In genomic region chr17:30093463-30094147, GRCh38 we compare ENCODE assay signal across 8 cellular contexts. TPM values are rescaled to one million over a fixed set of nuclear protein-coding genes. Genes with fewer than 3 reads are reported as not detected.
A peak's percentile ranks its signal among the peaks of the same experiment; 100 is the strongest.
DNase-seq lines count a peak whose midpoint lies in the region; ATAC-seq and TF ChIP-seq lines count a peak whose summit lies in the region.

No MANE protein-coding gene starts in this region.

- peak; percentile 68 for ATAC-seq in activated B cell treated with CpG ODN at 0.5 μM for 24 hours (ENCODE audit: low read depth)
- peak; percentile 80 to 88 (median 82) for ATAC-seq in right lobe of liver
- ATAC-seq in stimulated activated naive CD8-positive, alpha-beta T cell treated with anti-CD3 and anti-CD28 coated beads, Interleukin-15, amount 100 ng/mL, for 72 hours = peak; percentile 60
- ATAC-seq in HG03045 (IDR thresholded peaks at IDR 0.05; ENCODE audit: unreplicated experiment) = no peak

- TF ChIP-seq CTCF in GM12875 (IDR thresholded peaks at IDR 0.05; ENCODE audit: borderline replicate concordance, insufficient read depth, low read depth, low read length) = peak; percentile 59; the same call in 1 of the 2 replicates
- TF ChIP-seq CTCF in activated B cell treated with CpG ODN at 0.5 μM for 24 hours (IDR thresholded peaks at IDR 0.05) = peak; percentile 64
- TF ChIP-seq CTCF in dorsolateral prefrontal cortex (IDR thresholded peaks at IDR 0.05 in 54 of 56, conservative IDR thresholded peaks at IDR 0.05 in 2 of 56; ENCODE audit: low read depth in 1 of 56, partially characterized antibody in 56 of 56) = peak; percentile 70 to 96 (median 86)
- peak; percentile 66 to 81 (median 76) for TF ChIP-seq CTCF in right lobe of liver (IDR thresholded peaks at IDR 0.05)

- WGBS in right lobe of liver (ENCODE audit: insufficient coverage, low coverage, low lambda C conversion rate, missing lambda C conversion rate) = 14% methylated on average over 12 of the region's 12 CpGs

- no peaks in the 10 kb centered on the region for H3K9me3 Mint-ChIP-seq in activated B cell treated with CpG ODN at 0.5 μM for 24 hours
- no peaks in the 10 kb centered on the region for H3K9me3 Mint-ChIP-seq in stimulated activated naive CD8-positive, alpha-beta T cell treated with anti-CD3 and anti-CD28 coated beads, Interleukin-15, amount 100 ng/mL, for 72 hours

- H3K27me3 ChIP-seq in dorsolateral prefrontal cortex = peaks cover 0 to under 1% (median 0%) of the 10 kb centered on the region in 45 donors
- H3K27me3 ChIP-seq in right lobe of liver = no peaks in the 10 kb centered on the region

- no peaks in the 10 kb centered on the region for H3K36me3 ChIP-seq in right lobe of liver

- intact Hi-C loops in activated B cell treated with CpG ODN at 0.5 μM for 24 hours (cut with micrococcal nuclease) (loop anchor here (1.0 to 5.0 kb wide), 5 partner anchors 67 to 513 kb away; no protein-coding TSS in a partner anchor), dorsolateral prefrontal cortex (cut with DNase I) (loop anchor here (10.0 kb wide), 6 partner anchors 69 to 509 kb away; partner anchors contain the start of genes CORO6 (in 1 of the 2), GIT1 (in 1 of the 2) and SSH2 (in 1 of the 2)), right lobe of liver (cut with DNase I) (no loop called here)

- peaks cover 21% of the 10 kb centered on the region for H3K27me3 Mint-ChIP-seq in activated B cell treated with CpG ODN at 0.5 μM for 24 hours
- H3K27me3 Mint-ChIP-seq in stimulated activated naive CD8-positive, alpha-beta T cell treated with anti-CD3 and anti-CD28 coated beads, Interleukin-15, amount 100 ng/mL, for 72 hours = peaks cover 42% of the 10 kb centered on the region

- peaks cover 10% of the 10 kb centered on the region for H3K4me1 Mint-ChIP-seq in activated B cell treated with CpG ODN at 0.5 μM for 24 hours
- peaks cover 10% of the 10 kb centered on the region for H3K4me1 Mint-ChIP-seq in stimulated activated naive CD8-positive, alpha-beta T cell treated with anti-CD3 and anti-CD28 coated beads, Interleukin-15, amount 100 ng/mL, for 72 hours

- peaks cover 0 to 3% (median 0%) of the 10 kb centered on the region in 4 donors for H3K4me1 ChIP-seq in right lobe of liver

- H3K27ac ChIP-seq in dorsolateral prefrontal cortex (no peak overlapping the region), right lobe of liver (no peak overlapping the region)

- TF ChIP-seq POLR2A in right lobe of liver (IDR thresholded peaks at IDR 0.05) = no peak

- no peak overlapping the region for H3K27ac Mint-ChIP-seq in activated B cell treated with CpG ODN at 0.5 μM for 24 hours
- no peak overlapping the region for H3K27ac Mint-ChIP-seq in stimulated activated naive CD8-positive, alpha-beta T cell treated with anti-CD3 and anti-CD28 coated beads, Interleukin-15, amount 100 ng/mL, for 72 hours

- no peaks in the 10 kb centered on the region for H3K9me3 ChIP-seq in right lobe of liver

- no peaks in the 10 kb centered on the region for H3K36me3 Mint-ChIP-seq in activated B cell treated with CpG ODN at 0.5 μM for 24 hours (ENCODE audit: low read depth)

- POLR2A ChIA-PET in activated B cell treated with CpG ODN at 0.5 μM for 24 hours (lab: Charles Lee) = interaction anchor here (0.5 kb wide), 1 partner anchor 369 kb away, joined by 3 read pairs; no protein-coding TSS in a partner anchor

- DNase-seq in AG08395 (ENCODE audit: low spot score) = peak; percentile 83
- DNase-seq in NCI-H2171 treated with DMSO at 0.1 percent for 48 hours (lab: John Stamatoyannopoulos, UW) = peak; percentile 57
- DNase-seq in activated B cell treated with CpG ODN at 0.5 μM for 24 hours = no peak
- DNase-seq in dorsolateral prefrontal cortex = peak in 4 of 10 donors; percentile 32 to 50 (median 44)
- no peak for DNase-seq in right lobe of liver
- DNase-seq in stimulated activated naive CD8-positive, alpha-beta T cell treated with anti-CD3 and anti-CD28 coated beads, Interleukin-15, amount 100 ng/mL, for 72 hours = peak; percentile 47 to 57

- H3K4me3 Mint-ChIP-seq in activated B cell treated with CpG ODN at 0.5 μM for 24 hours = no peak overlapping the region
- H3K4me3 Mint-ChIP-seq in stimulated activated naive CD8-positive, alpha-beta T cell treated with anti-CD3 and anti-CD28 coated beads, Interleukin-15, amount 100 ng/mL, for 72 hours = no peak overlapping the region

- no peak overlapping the region for H3K4me3 ChIP-seq in GM12875 (ENCODE audit: low read depth, low read length)
- H3K4me3 ChIP-seq in dorsolateral prefrontal cortex = peak overlapping the region in 3 of 59 donors; percentile 16 to 31 (median 20)
- H3K4me3 ChIP-seq in right lobe of liver = no peak overlapping the region

- CTCF ChIA-PET in activated B cell treated with CpG ODN at 0.5 μM for 24 hours (lab: Charles Lee) = interaction anchor here (0.7 to 5.0 kb wide), 20 partner anchors 9 to 476 kb away, joined by 3 to 41 read pairs (median 4); no protein-coding TSS in a partner anchor

RNA-seq across cellular contexts. Expression of gene NSRP1, which starts 23.0 kb away (rescaled TPM):
- total RNA-seq in activated B cell treated with CpG ODN at 0.5 μM for 24 hours (35.3 and 44.2 TPM in 2 replicates), dorsolateral prefrontal cortex (10 to 100 TPM; 23.1 to 57.8 (median 32.3) TPM), right lobe of liver (10 to 100 TPM in 1 of 6 experiments, 1 to 10 TPM in 5; 5.8 to 11.7 (median 8.1) TPM)

Comparison
In these comparisons a context has a peak if more than half of its experiments do, and no peak if none do; other contexts are left out.
1. DNase-seq: peak in AG08395 (single experiment), NCI-H2171 treated with DMSO at 0.1 percent for 48 hours (single experiment) and stimulated activated naive CD8-positive, alpha-beta T cell treated with anti-CD3 and anti-CD28 coated beads, Interleukin-15, amount 100 ng/mL, for 72 hours (2 of 2); none in activated B cell treated with CpG ODN at 0.5 μM for 24 hours (single experiment) and right lobe of liver (0 of 3).
2. intact Hi-C loops: an anchor here in activated B cell treated with CpG ODN at 0.5 μM for 24 hours (1.0 to 5.0 kb wide) and dorsolateral prefrontal cortex (10.0 kb wide); none called in right lobe of liver.
3. Peak in every context shown above with its lines, with median percentiles within 50 percentile points of each other: CTCF ChIP-seq.